5 cellular contexts compared by ENCODE assay signal in genomic region chr19:10458733-10459132, GRCh38. TPM values are rescaled to one million over a fixed set of nuclear protein-coding genes. Genes with fewer than 3 reads are reported as not detected.
"Had no signal": no experiment of that assay in that cellular context is flagged by ENCODE, and none has a peak within 500 bp of the region (broad histone marks: within the 10 kb centered on the region; RNA-seq: fewer than 3 reads in every experiment).

No MANE protein-coding gene starts in this region.

RNA-seq across cellular contexts. Expression of gene S1PR5, which starts 58.5 kb away (rescaled TPM):
- total RNA-seq: activated B cell treated with CpG ODN at 0.5 μM for 24 hours; activated CD4-positive, alpha-beta T cell treated with anti-CD3 and anti-CD28 coated beads, Interleukin-2, amount 10 ng/mL, durations not matched to agents 24 days and 14 days; activated CD4-positive, alpha-beta T cell treated with anti-CD3 and anti-CD28 coated beads, Interleukin-2, amount 10 ng/mL, durations not matched to agents 7 days and 5 days; T-helper 1 cell treated with Interleukin-12 subunit alpha and Interleukin-12 subunit beta and Interleukin-4 antibody, amounts not matched to agents 30 ng/mL and 1 ng/mL, for 36 hours; T-helper 2 cell treated with Interferon-gamma antibody and Interleukin-4, amounts not matched to agents 100 ng/mL and 5 ng/mL, for 36 hours had no signal
